ENCODE assay signal across 13 cellular contexts in the genomic region with DNA sequence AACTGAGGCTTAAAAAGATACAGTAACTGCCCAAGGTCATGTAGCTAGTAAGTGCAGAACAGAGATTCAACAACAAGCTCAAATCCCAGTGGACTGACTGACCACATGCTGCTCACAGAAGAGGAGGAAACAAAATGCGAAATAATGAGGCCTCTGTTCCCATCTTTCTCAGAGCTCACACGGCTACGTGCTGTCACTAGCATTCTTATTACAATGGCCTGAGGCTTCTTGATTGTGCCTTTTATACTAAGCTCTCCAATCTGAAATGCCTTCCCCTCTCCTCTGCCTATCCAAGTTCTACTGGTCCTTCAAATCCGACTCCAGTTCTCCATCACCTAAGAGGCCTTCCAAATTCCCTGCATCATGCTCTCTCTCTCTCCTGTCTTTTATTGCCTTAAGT.
"Had no signal": no experiment of that assay in that cellular context is flagged by ENCODE, and none has a peak within 500 bp of the region (broad histone marks: within the 10 kb centered on the region; RNA-seq: fewer than 3 reads in every experiment).

No MANE protein-coding gene starts in this region.

- H3K4me3 Mint-ChIP-seq: activated CD8-positive, alpha-beta T cell treated with anti-CD3 and anti-CD28 coated beads for 36 hours; activated naive CD8-positive, alpha-beta T cell treated with anti-CD3 and anti-CD28 coated beads for 36 hours; activated T-cell treated with anti-CD3 and anti-CD28 coated beads, Interleukin-2, amount 50 U/mL, for 72 hours; stimulated activated naive CD8-positive, alpha-beta T cell treated with anti-CD3 and anti-CD28 coated beads, Interleukin-15, Interleukin-2, amounts not matched to agents 100 ng/mL and 50 ng/mL, for 24 hours had no signal

- H3K27me3 ChIP-seq: foreskin keratinocyte, neutrophil had no signal

- DNase-seq: activated CD8-positive, alpha-beta memory T cell treated with anti-CD3 and anti-CD28 coated beads, Interleukin-2, amount 50 U/mL, for 4 hours; activated CD8-positive, alpha-beta T cell treated with anti-CD3 and anti-CD28 coated beads for 36 hours; activated gamma-delta T cell treated with Interleukin-2 at 50 U/mL for 16 hours; activated naive CD8-positive, alpha-beta T cell treated with anti-CD3 and anti-CD28 coated beads for 36 hours; activated T-cell treated with anti-CD3 and anti-CD28 coated beads, Interleukin-2, amount 50 U/mL, for 72 hours; aorta; foreskin keratinocyte; kidney glomerular epithelial cell; stimulated activated CD4-positive, alpha-beta T cell treated with anti-CD3 and anti-CD28 coated beads, Interleukin-12 subunit alpha, Interleukin-12 subunit beta, amount 100 ng/mL, for 4 hours; stimulated activated CD4-positive, alpha-beta T cell treated with anti-CD3 and anti-CD28 coated beads, Interleukin-2, amount 100 ng/mL, for 48 hours had no signal

- FAIRE-seq: bronchial epithelial cell had no signal

- H3K27me3 Mint-ChIP-seq: activated CD8-positive, alpha-beta T cell treated with anti-CD3 and anti-CD28 coated beads for 36 hours; activated naive CD8-positive, alpha-beta T cell treated with anti-CD3 and anti-CD28 coated beads for 36 hours; stimulated activated naive CD8-positive, alpha-beta T cell treated with anti-CD3 and anti-CD28 coated beads, Interleukin-15, Interleukin-2, amounts not matched to agents 100 ng/mL and 50 ng/mL, for 24 hours had no signal

- ATAC-seq: activated CD8-positive, alpha-beta T cell treated with anti-CD3 and anti-CD28 coated beads for 36 hours; activated T-cell treated with anti-CD3 and anti-CD28 coated beads, Interleukin-2, amount 50 U/mL, for 72 hours; foreskin keratinocyte had no signal

- H3K9me3 Mint-ChIP-seq: activated CD8-positive, alpha-beta T cell treated with anti-CD3 and anti-CD28 coated beads for 36 hours; activated naive CD8-positive, alpha-beta T cell treated with anti-CD3 and anti-CD28 coated beads for 36 hours; activated T-cell treated with anti-CD3 and anti-CD28 coated beads, Interleukin-2, amount 50 U/mL, for 72 hours; stimulated activated naive CD8-positive, alpha-beta T cell treated with anti-CD3 and anti-CD28 coated beads, Interleukin-15, Interleukin-2, amounts not matched to agents 100 ng/mL and 50 ng/mL, for 24 hours had no signal

- H3K27ac ChIP-seq: foreskin keratinocyte, neutrophil had no signal

- H3K27ac Mint-ChIP-seq: activated CD8-positive, alpha-beta T cell treated with anti-CD3 and anti-CD28 coated beads for 36 hours; activated naive CD8-positive, alpha-beta T cell treated with anti-CD3 and anti-CD28 coated beads for 36 hours; activated T-cell treated with anti-CD3 and anti-CD28 coated beads, Interleukin-2, amount 50 U/mL, for 72 hours; stimulated activated naive CD8-positive, alpha-beta T cell treated with anti-CD3 and anti-CD28 coated beads, Interleukin-15, Interleukin-2, amounts not matched to agents 100 ng/mL and 50 ng/mL, for 24 hours had no signal
